14 cellular contexts compared by ENCODE assay signal in the genomic region with DNA sequence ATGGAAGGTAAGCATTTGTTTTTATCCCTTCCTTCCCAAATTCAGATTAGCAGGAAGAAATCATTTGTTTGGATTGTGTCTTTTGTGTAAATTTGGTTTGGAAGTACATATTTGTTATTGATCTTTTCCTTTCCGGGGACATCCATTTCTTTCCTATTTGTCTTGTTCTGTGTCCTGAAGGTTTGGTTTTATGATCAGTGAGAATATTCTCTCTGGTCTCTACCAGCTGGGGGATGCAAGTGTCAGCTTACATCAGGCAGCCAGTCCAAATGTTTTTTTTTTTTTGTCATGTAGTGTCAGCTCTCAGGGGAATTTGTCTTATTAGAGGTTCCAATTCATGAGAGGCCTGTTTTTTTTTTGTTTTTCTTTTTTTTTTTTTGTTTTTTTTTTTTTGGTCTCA.
DNase-seq lines count a peak whose midpoint lies in the region; ATAC-seq and TF ChIP-seq lines count a peak whose summit lies in the region.
"Had no signal": no experiment of that assay in that cellular context is flagged by ENCODE, and none has a peak within 500 bp of the region (broad histone marks: within the 10 kb centered on the region; RNA-seq: fewer than 3 reads in every experiment).

No MANE protein-coding gene starts in this region.

- DNase-seq in DMS153 (lab: John Stamatoyannopoulos, UW) (peak; percentile 36), DMS153 treated with DMSO at 0.1 percent for 48 hours (lab: John Stamatoyannopoulos, UW; ENCODE audit: unreplicated experiment) (no peak), NCI-H1105 treated with DMSO at 0.1 percent for 48 hours (lab: John Stamatoyannopoulos, UW) (peak; percentile 41), NCI-H2171 treated with DMSO at 0.1 percent for 48 hours (lab: John Stamatoyannopoulos, UW) (peak; percentile 97), nephron progenitor cell (no peak), Right ventricle myocardium superior (no peak), GM13976 (ENCODE audit: low spot score) (no peak)
- DNase-seq: 8988T; AML-193; CD8-positive, alpha-beta memory T cell; DND-41; GF-D8 had no signal

- peak overlapping the region; percentile 84 for H3K27ac Mint-ChIP-seq in nephron progenitor cell
- H3K27ac Mint-ChIP-seq: CD8-positive, alpha-beta memory T cell had no signal

- H3K4me1 Mint-ChIP-seq in nephron progenitor cell, result peaks cover 35% of the 10 kb centered on the region
- H3K4me1 Mint-ChIP-seq: CD8-positive, alpha-beta memory T cell had no signal

- no peaks in the 10 kb centered on the region for H3K27me3 Mint-ChIP-seq in nephron progenitor cell (ENCODE audit: low read depth, poor library complexity)
- H3K27me3 Mint-ChIP-seq: CD8-positive, alpha-beta memory T cell had no signal

- ATAC-seq in Right ventricle myocardium superior (ENCODE audit: poor library complexity) (no peak), HG03159 (IDR thresholded peaks at IDR 0.05; ENCODE audit: unreplicated experiment) (no peak)
- ATAC-seq: HCT116 had no signal

- peaks cover 15% of the 10 kb centered on the region for H3K36me3 Mint-ChIP-seq in nephron progenitor cell (ENCODE audit: low read depth)
- H3K36me3 Mint-ChIP-seq: CD8-positive, alpha-beta memory T cell had no signal

- no peak overlapping the region for H3K4me3 Mint-ChIP-seq in nephron progenitor cell
- H3K4me3 Mint-ChIP-seq: CD8-positive, alpha-beta memory T cell had no signal

- no peak for TF ChIP-seq CTCF in nephron progenitor cell (IDR thresholded peaks at IDR 0.05)
- TF ChIP-seq CTCF in GM13976 (IDR thresholded peaks at IDR 0.05; ENCODE audit: borderline replicate concordance, control extremely low read depth, extremely low read depth, insufficient read depth, missing control alignments), result no peak

- H3K9me3 Mint-ChIP-seq in nephron progenitor cell, result peaks cover 33% of the 10 kb centered on the region

- in situ Hi-C loops in GM13976 (cut with MboI; ENCODE audit: low sequenced_read_pairs, unreplicated experiment), result no loop called here

- intact Hi-C loops in Right ventricle myocardium superior (cut with DNase I), result no loop called here

Comparison
In these comparisons a context has a peak if more than half of its experiments do, and no peak if none do; other contexts are left out.
1. DNase-seq: peak in DMS153 (single experiment), NCI-H1105 treated with DMSO at 0.1 percent for 48 hours (single experiment) and NCI-H2171 treated with DMSO at 0.1 percent for 48 hours (single experiment); none in DMS153 treated with DMSO at 0.1 percent for 48 hours (single experiment), nephron progenitor cell (single experiment), Right ventricle myocardium superior (single experiment) and GM13976 (single experiment).